Comparison of ENCODE assay signal across 23 cellular contexts in genomic region chr7:132162745-132163144, GRCh38.
"Had no signal": no experiment of that assay in that cellular context is flagged by ENCODE, and none has a peak within 500 bp of the region (broad histone marks: within the 10 kb centered on the region; RNA-seq: fewer than 3 reads in every experiment).

No MANE protein-coding gene starts in this region.

- H3K27ac Mint-ChIP-seq: activated B cell treated with CpG ODN at 0.5 μM for 24 hours; activated CD4-positive, alpha-beta T cell treated with anti-CD3 and anti-CD28 coated beads for 36 hours; activated naive CD8-positive, alpha-beta T cell; activated T-cell treated with anti-CD3 and anti-CD28 coated beads, Interleukin-2, amount 50 U/mL, for 24 hours; activated T-helper 17 cell treated with anti-CD3 and anti-CD28 coated beads, Interleukin-2, amount 50 U/mL, for 72 hours; dendritic cell treated with granulocyte-macrophage colony-stimulating factor and Interleukin-4, amounts not matched to agents 40 ng/mL and 50 ng/mL, for 4 days; progenitor cell of endocrine pancreas had no signal

- H3K27me3 ChIP-seq: body of pancreas, thyroid gland, upper lobe of right lung had no signal

- H3K36me3 Mint-ChIP-seq: activated naive CD8-positive, alpha-beta T cell had no signal

- H3K4me3 Mint-ChIP-seq: activated B cell treated with CpG ODN at 0.5 μM for 24 hours; activated CD4-positive, alpha-beta T cell treated with anti-CD3 and anti-CD28 coated beads for 36 hours; activated naive CD8-positive, alpha-beta T cell; activated T-cell treated with anti-CD3 and anti-CD28 coated beads, Interleukin-2, amount 50 U/mL, for 24 hours; activated T-helper 17 cell treated with anti-CD3 and anti-CD28 coated beads, Interleukin-2, amount 50 U/mL, for 72 hours; dendritic cell treated with granulocyte-macrophage colony-stimulating factor and Interleukin-4, amounts not matched to agents 40 ng/mL and 50 ng/mL, for 4 days had no signal

- ATAC-seq: activated CD4-positive, alpha-beta T cell treated with anti-CD3 and anti-CD28 coated beads for 36 hours; activated T-helper 17 cell treated with anti-CD3 and anti-CD28 coated beads, Interleukin-2, amount 50 U/mL, for 72 hours; body of pancreas; foreskin keratinocyte; stimulated activated naive CD8-positive, alpha-beta T cell treated with anti-CD3 and anti-CD28 coated beads, Interleukin-15, Interleukin-2, amounts not matched to agents 100 U/mL and 50 U/mL, for 24 hours; upper lobe of right lung had no signal

- H3K9me3 Mint-ChIP-seq: activated B cell treated with CpG ODN at 0.5 μM for 24 hours; activated T-cell treated with anti-CD3 and anti-CD28 coated beads, Interleukin-2, amount 50 U/mL, for 24 hours; activated T-helper 17 cell treated with anti-CD3 and anti-CD28 coated beads, Interleukin-2, amount 50 U/mL, for 72 hours; dendritic cell treated with granulocyte-macrophage colony-stimulating factor and Interleukin-4, amounts not matched to agents 40 ng/mL and 50 ng/mL, for 4 days had no signal

- H3K36me3 ChIP-seq: thyroid gland, upper lobe of right lung had no signal

- H3K27ac ChIP-seq: body of pancreas, foreskin keratinocyte, left ventricle myocardium inferior, thyroid gland, upper lobe of right lung had no signal

- H3K4me3 ChIP-seq: body of pancreas, left ventricle myocardium inferior, thyroid gland, upper lobe of right lung had no signal

- H3K9me3 ChIP-seq: body of pancreas, left ventricle myocardium inferior, thyroid gland, upper lobe of right lung had no signal

- H3K4me1 ChIP-seq: body of pancreas, foreskin keratinocyte, upper lobe of right lung had no signal

- H3K4me1 Mint-ChIP-seq: activated B cell treated with CpG ODN at 0.5 μM for 24 hours; activated CD4-positive, alpha-beta T cell treated with anti-CD3 and anti-CD28 coated beads for 36 hours had no signal

- DNase-seq: activated B cell treated with CpG ODN at 0.5 μM for 24 hours; activated CD4-positive, alpha-beta T cell treated with anti-CD3 and anti-CD28 coated beads for 36 hours; activated CD4-positive, alpha-beta T cell treated with anti-CD3 and anti-CD28 coated beads, Interleukin-2, amount 50 U/mL, for 4 hours; activated CD8-positive, alpha-beta memory T cell treated with anti-CD3 and anti-CD28 coated beads for 24 hours; activated CD8-positive, alpha-beta memory T cell treated with anti-CD3 and anti-CD28 coated beads, Interleukin-2, amount 50 U/mL, for 4 hours; activated naive CD4-positive, alpha-beta T cell; activated T-cell treated with anti-CD3 and anti-CD28 coated beads, Interleukin-2, amount 50 U/mL, for 24 hours; amniotic stem cell; body of pancreas; effector CD4-positive, alpha-beta T cell; erythroblast; foreskin keratinocyte; left ventricle myocardium inferior; mammary epithelial cell; stimulated activated CD4-positive, alpha-beta T cell treated with anti-CD3 and anti-CD28 coated beads, Interleukin-4, amount 100 ng/mL, for 4 hours; stimulated activated naive CD8-positive, alpha-beta T cell treated with anti-CD3 and anti-CD28 coated beads, Interleukin-15, Interleukin-2, amounts not matched to agents 100 U/mL and 50 U/mL, for 24 hours; T-helper 9 cell; thyroid gland; upper lobe of right lung had no signal

- H3K27me3 Mint-ChIP-seq: activated B cell treated with CpG ODN at 0.5 μM for 24 hours; activated naive CD8-positive, alpha-beta T cell; dendritic cell treated with granulocyte-macrophage colony-stimulating factor and Interleukin-4, amounts not matched to agents 40 ng/mL and 50 ng/mL, for 4 days had no signal
